Comparison of ENCODE assay signal across 8 cellular contexts in genomic region chr2:109614715-109615636, GRCh38. TPM values are rescaled to one million over a fixed set of nuclear protein-coding genes. Genes with fewer than 3 reads are reported as not detected.
DNase-seq lines count a peak whose midpoint lies in the region; ATAC-seq and TF ChIP-seq lines count a peak whose summit lies in the region.

No MANE protein-coding gene starts in this region.

- H3K36me3 ChIP-seq in SK-N-MC (ENCODE audit: insufficient read depth, low read length) (no peaks in the 10 kb centered on the region), heart left ventricle (no peaks in the 10 kb centered on the region)

- 9 to 63% (median 27%) methylated on average over 14 to 90 of the region's 90 CpGs for WGBS in heart left ventricle, 4 donors

- TF ChIP-seq CTCF in heart left ventricle (IDR thresholded peaks at IDR 0.05) (no peak), retinal pigment epithelial cell (conservative IDR thresholded peaks at IDR 0.05; ENCODE audit: low read depth, low read length) (no peak)

- H3K4me1 ChIP-seq in heart left ventricle = peaks cover 0 to 46% (median 25%) of the 10 kb centered on the region in 12 donors

- intact Hi-C loops in heart left ventricle (cut with DNase I) = loop anchor here in 8 of 10 donors (2.0 to 10.0 kb wide), 10 partner anchors 50 to 488 kb away; partner anchors contain the start of gene SH3RF3 (in 1 of the 8)

- H3K4me3 ChIP-seq in SK-N-MC = peak overlapping the region; percentile 100
- H3K4me3 ChIP-seq in heart left ventricle = peak overlapping the region; percentile 57 to 91 (median 74)
- peak overlapping the region; percentile 47 for H3K4me3 ChIP-seq in retinal pigment epithelial cell (ENCODE audit: low read length)

- H3K27me3 ChIP-seq in heart left ventricle = peaks cover 0 to 16% (median 0%) of the 10 kb centered on the region in 9 donors

- no peak for TF ChIP-seq POLR2A in heart left ventricle (IDR thresholded peaks at IDR 0.05)

- DNase-seq in DMS79 treated with DMSO at 0.1 percent for 48 hours (lab: John Stamatoyannopoulos, UW) = peak; percentile 50
- DNase-seq in DMS79 (lab: John Stamatoyannopoulos, UW) = no peak
- DNase-seq in SK-N-MC (ENCODE audit: low read depth, low spot score) = no peak
- DNase-seq in heart left ventricle = peak; percentile 28 to 64 (median 39)
- DNase-seq in retinal pigment epithelial cell (ENCODE audit: low read depth) = no peak
- no peak for DNase-seq in activated naive CD4-positive, alpha-beta T cell (lab: John Stamatoyannopoulos, UW)

- no peak for ATAC-seq in heart left ventricle
- no peak for ATAC-seq in HG02759 (IDR thresholded peaks at IDR 0.05; ENCODE audit: unreplicated experiment)
- no peak for ATAC-seq in HG03521 (IDR thresholded peaks at IDR 0.05; ENCODE audit: unreplicated experiment)

- H3K27ac ChIP-seq in SK-N-MC = no peak overlapping the region
- H3K27ac ChIP-seq in heart left ventricle = peak overlapping the region; percentile 89 to 100 (median 99)

- H3K9ac ChIP-seq in SK-N-MC (ENCODE audit: insufficient read length) = peak overlapping the region; percentile 61

- H3K9me3 ChIP-seq in SK-N-MC (ENCODE audit: low read depth, low read length) (no peaks in the 10 kb centered on the region), heart left ventricle (no peaks in the 10 kb centered on the region)

RNA-seq across cellular contexts. Expression of gene SOWAHC, which starts 0.8 kb away (rescaled TPM):
- total RNA-seq in heart left ventricle = 1 to 10 TPM; 1.3 to 4.2 (median 2.3) TPM
- polyA plus RNA-seq in heart left ventricle = 1 to 10 TPM in 1 of 2 donors, under 1 TPM in 1; 0.91 to 1.8 TPM

RNA-seq across cellular contexts. Expression of gene SEPTIN10, which starts 1.2 kb away (rescaled TPM):
- total RNA-seq in heart left ventricle = 10 to 100 TPM; 35.4 to 84.6 (median 50.0) TPM
- 10 to 100 TPM; 13.5 to 38.8 TPM for polyA plus RNA-seq in heart left ventricle

Comparison
In these comparisons a context has a peak if more than half of its experiments do, and no peak if none do; other contexts are left out.
1. DNase-seq: peak in DMS79 treated with DMSO at 0.1 percent for 48 hours (single experiment) and heart left ventricle (5 of 5); none in DMS79 (single experiment), SK-N-MC (single experiment), retinal pigment epithelial cell (single experiment) and activated naive CD4-positive, alpha-beta T cell (0 of 4).
2. H3K4me3 ChIP-seq: peak in every context shown above with its lines; median percentile 100 in SK-N-MC; 74 in heart left ventricle; 47 in retinal pigment epithelial cell.